Comparison of ENCODE assay signal across 1 cellular context in genomic region chr7:128758553-128758952, GRCh38.
A peak's percentile ranks its signal among the peaks of the same experiment; 100 is the strongest.
TF ChIP-seq lines count a peak whose summit lies in the region.

No MANE protein-coding gene starts in this region.

TF ChIP-seq in IMR-90, 13 proteins besides CTCF, POLR2A, EP300 and RAD21:
- TF ChIP-seq RFX5 (IDR thresholded peaks at IDR 0.05; ENCODE audit: low read depth, low read length) = no peak
- TF ChIP-seq MAFK (IDR thresholded peaks at IDR 0.05; ENCODE audit: low read depth, low read length) = peak; percentile 49
